In the genomic region with DNA sequence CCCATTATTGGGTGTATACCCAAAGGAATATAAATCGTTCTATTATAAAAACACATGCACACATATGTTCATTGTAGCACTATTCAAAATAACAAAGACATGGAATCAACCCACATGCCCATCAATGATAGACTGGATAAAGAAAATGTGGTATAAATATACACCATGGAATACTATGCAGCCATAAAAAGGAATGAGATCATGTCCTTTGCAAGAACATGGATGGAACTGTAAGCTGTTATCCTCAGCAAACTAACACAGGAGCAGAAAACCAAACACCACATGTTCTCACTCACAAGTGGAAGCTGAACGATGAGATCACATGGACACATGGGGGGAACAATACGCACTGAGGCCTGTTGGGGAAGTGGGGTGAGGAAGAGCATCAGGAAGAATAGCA, we compare ENCODE assay signal across 14 cellular contexts. TPM values are rescaled to one million over a fixed set of nuclear protein-coding genes. Genes with fewer than 3 reads are reported as not detected.
A peak's percentile ranks its signal among the peaks of the same experiment; 100 is the strongest.
DNase-seq lines count a peak whose midpoint lies in the region; ATAC-seq, FAIRE-seq and TF ChIP-seq lines count a peak whose summit lies in the region.
"Not testable (repeated sequence)": the region's sequence is repeated elsewhere in the genome, so short reads cannot be mapped to it uniquely, and the experiment has no call there.
"Had no signal": no experiment of that assay in that cellular context is flagged by ENCODE, and none has a peak within 500 bp of the region (broad histone marks: within the 10 kb centered on the region; RNA-seq: fewer than 3 reads in every experiment).

No MANE protein-coding gene starts in this region.

- TF ChIP-seq RAD21 in GM12878 (IDR thresholded peaks at IDR 0.05; ENCODE audit: insufficient read depth, low read depth, low read length): not testable (repeated sequence)

- not testable (repeated sequence) for H3K9ac ChIP-seq in GM12878 (ENCODE audit: control insufficient read depth, insufficient read depth, low read length)

- H3K4me3 ChIP-seq in CD8-positive, alpha-beta T cell (ENCODE audit: low read depth, low read length); GM12878: not testable (repeated sequence)

- H3K4me2 ChIP-seq in GM12878 (ENCODE audit: control insufficient read depth, insufficient read depth): not testable (repeated sequence)

- SMC1A ChIA-PET in GM12878 (lab: Charles Lee; ENCODE audit: uncharacterized antibody, unreplicated experiment): not testable (repeated sequence)

- H3K4me1 Mint-ChIP-seq in CD8-positive, alpha-beta T cell (ENCODE audit: low read depth): peaks cover 62% of the 10 kb centered on the region
- H3K4me1 Mint-ChIP-seq in T-cell: peaks cover 59 to 62% (median 60%) of the 10 kb centered on the region in 3 donors
- peaks cover 55% of the 10 kb centered on the region for H3K4me1 Mint-ChIP-seq in activated CD4-positive, alpha-beta memory T cell treated with anti-CD3 and anti-CD28 coated beads for 36 hours (ENCODE audit: low read depth)
- peaks cover 72% of the 10 kb centered on the region for H3K4me1 Mint-ChIP-seq in activated naive CD4-positive, alpha-beta T cell treated with anti-CD3 and anti-CD28 coated beads for 36 hours (ENCODE audit: low read depth)
- H3K4me1 Mint-ChIP-seq in mesothelial cell of epicardium: not testable (repeated sequence)
- H3K4me1 Mint-ChIP-seq in stimulated activated effector memory CD8-positive, alpha-beta T cell treated with anti-CD3 and anti-CD28 coated beads, Interleukin-12 subunit alpha, Interleukin-12 subunit beta, amount 100 ng/mL, for 72 hours: peaks cover 53% of the 10 kb centered on the region

- peak; percentile 13 for FAIRE-seq in GM12878 (lab: Jason Lieb, UNC)

- H3K9me3 ChIP-seq in CD8-positive, alpha-beta T cell (ENCODE audit: low read length); GM12878 (replicated peaks; ENCODE audit: control insufficient read depth, insufficient read depth, low read length): not testable (repeated sequence)

- WGBS in GM12878 (ENCODE audit: insufficient coverage, insufficient replicate concordance, low lambda C conversion rate, missing lambda C conversion rate): 90% methylated on average over 3 of the region's 3 CpGs

- BruUV-seq in GM12878 (replicated peaks; lab: Mats Ljungman, UMichigan): not testable (repeated sequence)

- not testable (repeated sequence) for H3K27ac ChIP-seq in CD8-positive, alpha-beta T cell (ENCODE audit: low read depth, low read length); GM12878 (ENCODE audit: control insufficient read depth, insufficient read depth)

- in situ Hi-C loops in GM12878 (cut with MboI): not testable (repeated sequence)

- not testable (repeated sequence) for H3K9me3 Mint-ChIP-seq in CD8-positive, alpha-beta T cell; T-cell; activated CD4-positive, alpha-beta memory T cell treated with anti-CD3 and anti-CD28 coated beads for 36 hours; activated naive CD4-positive, alpha-beta T cell treated with anti-CD3 and anti-CD28 coated beads for 36 hours; stimulated activated effector memory CD8-positive, alpha-beta T cell treated with anti-CD3 and anti-CD28 coated beads, Interleukin-12 subunit alpha, Interleukin-12 subunit beta, amount 100 ng/mL, for 72 hours
- peaks cover 14% of the 10 kb centered on the region for H3K9me3 Mint-ChIP-seq in mesothelial cell of epicardium

- not testable (repeated sequence) for ATAC-seq in CD8-positive, alpha-beta T cell; T-cell (replicated peaks in 1 of 4); GM12878; stimulated activated effector memory CD8-positive, alpha-beta T cell treated with anti-CD3 and anti-CD28 coated beads, Interleukin-12 subunit alpha, Interleukin-12 subunit beta, amount 100 ng/mL, for 72 hours

- not testable (repeated sequence) for H4K20me1 ChIP-seq in GM12878 (ENCODE audit: control insufficient read depth, insufficient read depth)

- not testable (repeated sequence) for DNase-seq in CD8-positive, alpha-beta T cell; T-cell; activated CD4-positive, alpha-beta memory T cell treated with anti-CD3 and anti-CD28 coated beads for 36 hours; activated naive CD4-positive, alpha-beta T cell treated with anti-CD3 and anti-CD28 coated beads for 36 hours; GM12878 (ENCODE audit: low read depth, low spot score); mesothelial cell of epicardium (ENCODE audit: low spot score in 2 of 2, unreplicated experiment in 2 of 2); stimulated activated effector memory CD8-positive, alpha-beta T cell treated with anti-CD3 and anti-CD28 coated beads, Interleukin-12 subunit alpha, Interleukin-12 subunit beta, amount 100 ng/mL, for 72 hours (ENCODE audit: low spot score in 2 of 2)

- peak overlapping the region; percentile 77 for H3K4me3 Mint-ChIP-seq in CD8-positive, alpha-beta T cell
- H3K4me3 Mint-ChIP-seq in T-cell: peak overlapping the region; percentile 2 to 67 (median 60)
- peak overlapping the region; percentile 27 for H3K4me3 Mint-ChIP-seq in activated CD4-positive, alpha-beta memory T cell treated with anti-CD3 and anti-CD28 coated beads for 36 hours
- peak overlapping the region; percentile 62 for H3K4me3 Mint-ChIP-seq in activated naive CD4-positive, alpha-beta T cell treated with anti-CD3 and anti-CD28 coated beads for 36 hours
- not testable (repeated sequence) for H3K4me3 Mint-ChIP-seq in mesothelial cell of epicardium
- peak overlapping the region; percentile 17 for H3K4me3 Mint-ChIP-seq in stimulated activated effector memory CD8-positive, alpha-beta T cell treated with anti-CD3 and anti-CD28 coated beads, Interleukin-12 subunit alpha, Interleukin-12 subunit beta, amount 100 ng/mL, for 72 hours

- TF ChIP-seq EP300 in GM12878 (IDR thresholded peaks at IDR 0.05; ENCODE audit: borderline replicate concordance in 1 of 2, control insufficient read depth in 1 of 2, low read depth in 2 of 2, low read length in 2 of 2): not testable (repeated sequence)

- not testable (repeated sequence) for TF ChIP-seq CTCF in CD8-positive, alpha-beta T cell (IDR thresholded peaks at IDR 0.05); GM12878 (IDR thresholded peaks at IDR 0.05 in 2 of 3, conservative IDR thresholded peaks at IDR 0.05 in 1 of 3; ENCODE audit: control insufficient read depth in 2 of 3, extremely low read depth in 1 of 3, insufficient read depth in 1 of 3, low read depth in 3 of 3, low read length in 3 of 3); mesothelial cell of epicardium (IDR thresholded peaks at IDR 0.05; ENCODE audit: unreplicated experiment)

- H2AFZ ChIP-seq in GM12878 (ENCODE audit: control insufficient read depth, low read depth, low read length): not testable (repeated sequence)

- intact Hi-C loops in CD8-positive, alpha-beta T cell (cut with DNase I, micrococcal nuclease): loop anchor here (2.0 to 10.0 kb wide), 5 partner anchors 16 to 910 kb away; partner anchors contain the start of genes CAND1 (in 1 of the 2), DYRK2 (in 1 of the 2) and IFNG (in 1 of the 2)
- intact Hi-C loops in activated CD4-positive, alpha-beta memory T cell treated with anti-CD3 and anti-CD28 coated beads for 36 hours (cut with micrococcal nuclease): loop anchor here (1.0 kb wide), 3 partner anchors 15 to 103 kb away; partner anchors contain the start of gene IFNG
- intact Hi-C loops in activated naive CD4-positive, alpha-beta T cell treated with anti-CD3 and anti-CD28 coated beads for 36 hours (cut with micrococcal nuclease): loop anchor here (1.0 to 5.0 kb wide), 8 partner anchors 11 to 522 kb away; partner anchors contain the start of gene RAP1B
- intact Hi-C loops in GM12878 (cut with micrococcal nuclease; ENCODE audit: unreplicated experiment): not testable (repeated sequence)

- RAD21 ChIA-PET in GM12878 (lab: Charles Lee; ENCODE audit: unreplicated experiment): not testable (repeated sequence)

- H3K27me3 ChIP-seq in CD8-positive, alpha-beta T cell (ENCODE audit: insufficient read depth, low read length); GM12878 (replicated peaks in 1 of 2; ENCODE audit: control insufficient read depth in 2 of 2, insufficient read depth in 2 of 2, low read length in 1 of 2): not testable (repeated sequence)

- not testable (repeated sequence) for TF ChIP-seq POLR2A in GM12878 (IDR thresholded peaks at IDR 0.05; ENCODE audit: low read depth, low read length)

- H3K36me3 ChIP-seq in CD8-positive, alpha-beta T cell (ENCODE audit: insufficient read depth, low read length); GM12878 (ENCODE audit: control insufficient read depth in 2 of 2, insufficient read depth in 2 of 2, low read length in 1 of 2): not testable (repeated sequence)

- H3K27me3 Mint-ChIP-seq in CD8-positive, alpha-beta T cell (ENCODE audit: low read depth); T-cell; activated CD4-positive, alpha-beta memory T cell treated with anti-CD3 and anti-CD28 coated beads for 36 hours; activated naive CD4-positive, alpha-beta T cell treated with anti-CD3 and anti-CD28 coated beads for 36 hours (ENCODE audit: low read depth); mesothelial cell of epicardium (ENCODE audit: low read depth): not testable (repeated sequence)

- peak overlapping the region; percentile 95 for H3K27ac Mint-ChIP-seq in CD8-positive, alpha-beta T cell
- H3K27ac Mint-ChIP-seq in T-cell: peak overlapping the region; percentile 89 to 91
- H3K27ac Mint-ChIP-seq in activated CD4-positive, alpha-beta memory T cell treated with anti-CD3 and anti-CD28 coated beads for 36 hours: peak overlapping the region; percentile 69
- peak overlapping the region; percentile 89 for H3K27ac Mint-ChIP-seq in activated naive CD4-positive, alpha-beta T cell treated with anti-CD3 and anti-CD28 coated beads for 36 hours
- peak overlapping the region; percentile 23 for H3K27ac Mint-ChIP-seq in mesothelial cell of epicardium
- not testable (repeated sequence) for H3K27ac Mint-ChIP-seq in stimulated activated effector memory CD8-positive, alpha-beta T cell treated with anti-CD3 and anti-CD28 coated beads, Interleukin-12 subunit alpha, Interleukin-12 subunit beta, amount 100 ng/mL, for 72 hours

- POLR2A ChIA-PET in CD8-positive, alpha-beta T cell (lab: Charles Lee); T-cell (lab: Charles Lee); GM12878 (lab: Charles Lee): not testable (repeated sequence)
- POLR2A ChIA-PET in activated CD4-positive, alpha-beta memory T cell treated with anti-CD3 and anti-CD28 coated beads for 36 hours (lab: Charles Lee): interaction anchor here (1.2 kb wide), 1 partner anchor 15 kb away, joined by 3 read pairs; no protein-coding TSS in a partner anchor

- not testable (repeated sequence) for H3K36me3 Mint-ChIP-seq in CD8-positive, alpha-beta T cell; T-cell; activated CD4-positive, alpha-beta memory T cell treated with anti-CD3 and anti-CD28 coated beads for 36 hours; activated naive CD4-positive, alpha-beta T cell treated with anti-CD3 and anti-CD28 coated beads for 36 hours (ENCODE audit: low read depth); mesothelial cell of epicardium; stimulated activated effector memory CD8-positive, alpha-beta T cell treated with anti-CD3 and anti-CD28 coated beads, Interleukin-12 subunit alpha, Interleukin-12 subunit beta, amount 100 ng/mL, for 72 hours

- peaks cover 62% of the 10 kb centered on the region for H3K4me1 ChIP-seq in CD8-positive, alpha-beta T cell (ENCODE audit: insufficient read depth, low read length)
- H3K4me1 ChIP-seq in GM12878 (ENCODE audit: control insufficient read depth, insufficient read depth, low read length): not testable (repeated sequence)

- H3K79me2 ChIP-seq in GM12878 (ENCODE audit: control insufficient read depth, insufficient read depth, low read length): not testable (repeated sequence)

- CTCF ChIA-PET in CD8-positive, alpha-beta T cell (lab: Charles Lee): interaction anchor here (0.6 kb wide), 1 partner anchor 495 kb away, joined by 3 read pairs; no protein-coding TSS in a partner anchor
- CTCF ChIA-PET in T-cell (lab: Charles Lee); activated CD4-positive, alpha-beta memory T cell treated with anti-CD3 and anti-CD28 coated beads for 36 hours (lab: Charles Lee); activated naive CD4-positive, alpha-beta T cell treated with anti-CD3 and anti-CD28 coated beads for 36 hours (lab: Charles Lee): not testable (repeated sequence)
- CTCF ChIA-PET in GM12878 (lab: Yijun Ruan, JAX): interaction anchor here (1.4 kb wide), 1 partner anchor 61 kb away, joined by 3 read pairs; no protein-coding TSS in a partner anchor

RNA-seq across cellular contexts. Expression of gene IFNG, which starts 15.2 kb away (rescaled TPM):
- total RNA-seq in CD8-positive, alpha-beta T cell: 1 to 10 TPM; 8.9 to 9.9 TPM
- 10 to 100 TPM in 2 of 5 donors, 1 to 10 TPM in 2, under 1 TPM in 1; 0.53 to 11.8 (median 1.6) TPM for total RNA-seq in T-cell
- total RNA-seq in activated CD4-positive, alpha-beta memory T cell treated with anti-CD3 and anti-CD28 coated beads for 36 hours: 100 to 1,000 TPM; 535 to 546 TPM
- 10 to 100 TPM; 48.8 to 49.1 TPM for total RNA-seq in activated naive CD4-positive, alpha-beta T cell treated with anti-CD3 and anti-CD28 coated beads for 36 hours
- 0.44 TPM in 1 of 2 replicates, not detected in the other for total RNA-seq in GM12878 (2013; cell fraction: nucleolus; rRNA removed)
- 0.11 and 0.17 TPM in 2 replicates for total RNA-seq in GM12878 (2014; rRNA removed)
- total RNA-seq in GM12878 (2014; rRNA removed; fragmentation: Illumina TruSeq; extraction: Trizol): 0.14 TPM in 1 of 2 replicates, not detected in the other
- total RNA-seq in GM12878 (2021): 0.28 and 0.69 TPM in 2 replicates
- polyA plus RNA-seq in GM12878 (2011; ENCODE audit: low read depth): not detected
- polyA plus RNA-seq in GM12878 (2011; rRNA removed): 1.4 and 2.5 TPM in 2 replicates
- 0.39 and 0.48 TPM in 2 replicates for polyA plus RNA-seq in GM12878 (2011; cell fraction: cytosol; rRNA removed)
- 0.48 and 0.83 TPM in 2 replicates for polyA plus RNA-seq in GM12878 (2011; cell fraction: nucleus; rRNA removed)
- polyA plus RNA-seq in GM12878 (2012): 0.24 TPM in 1 of 2 replicates, not detected in the other
- polyA plus RNA-seq in GM12878 (2014; fragmentation: Illumina TruSeq; extraction: Trizol): 0.10 and 0.36 TPM in 2 replicates
- under 1 TPM; 0.23 to 0.66 TPM for polyA plus RNA-seq in GM12878 (2014; fragmentation: Nextera tagmentation; extraction: Ambion mirVana)
- 0.10 and 0.54 TPM in 2 replicates for polyA plus RNA-seq in GM12878 (2014; rRNA removed)
- polyA plus RNA-seq in GM12878 (2016; fragmentation: Nextera tagmentation; extraction: Ambion mirVana): under 1 TPM in 1 of 2 experiments, not detected in 1; 0.23 TPM
- 0.59 TPM in 1 of 2 replicates, not detected in the other for polyA minus RNA-seq in GM12878 (2011; rRNA and poly(A)+ RNA removed)
- not detected in 2 replicates for polyA minus RNA-seq in GM12878 (2011; cell fraction: cytosol; rRNA and poly(A)+ RNA removed)
- polyA minus RNA-seq in GM12878 (2011; cell fraction: nucleus; rRNA and poly(A)+ RNA removed): 0.48 TPM in 1 of 2 replicates, not detected in the other
- not detected in 3 replicates for total RNA-seq in mesothelial cell of epicardium
- total RNA-seq: Calu3, G401, GM23248, H9, LHCN-M2, SJCRH30 had no signal
- polyA plus RNA-seq: A549, GM23248 had no signal

RNA-seq across cellular contexts. Expression of gene IL26, which starts 50.8 kb away (rescaled TPM):
- not detected for total RNA-seq in CD8-positive, alpha-beta T cell
- total RNA-seq in T-cell (under 1 TPM in 1 of 5 donors, not detected in 4; 0.39 TPM), GM12878 (2014; rRNA removed) (not detected in 2 replicates), GM12878 (2014; rRNA removed; fragmentation: Illumina TruSeq; extraction: Trizol) (not detected in 2 replicates), GM12878 (2021) (not detected in 2 replicates), mesothelial cell of epicardium (not detected in 3 replicates)
- total RNA-seq in activated CD4-positive, alpha-beta memory T cell treated with anti-CD3 and anti-CD28 coated beads for 36 hours: 1 to 10 TPM; 2.0 to 2.1 TPM
- total RNA-seq in activated naive CD4-positive, alpha-beta T cell treated with anti-CD3 and anti-CD28 coated beads for 36 hours: under 1 TPM; 0.33 to 0.42 TPM
- not detected in 2 replicates for total RNA-seq in GM12878 (2013; cell fraction: nucleolus; rRNA removed)
- not detected for polyA plus RNA-seq in GM12878 (2011; ENCODE audit: low read depth)
- polyA plus RNA-seq in GM12878 (2011; rRNA removed) (not detected in 2 replicates), GM12878 (2014; fragmentation: Illumina TruSeq; extraction: Trizol) (not detected in 2 replicates), GM12878 (2014; fragmentation: Nextera tagmentation; extraction: Ambion mirVana) (not detected), GM12878 (2014; rRNA removed) (not detected in 2 replicates), GM12878 (2016; fragmentation: Nextera tagmentation; extraction: Ambion mirVana) (not detected)
- polyA plus RNA-seq in GM12878 (2011; cell fraction: cytosol; rRNA removed): not detected in 2 replicates
- polyA plus RNA-seq in GM12878 (2011; cell fraction: nucleus; rRNA removed): not detected in 2 replicates
- not detected in 2 replicates for polyA plus RNA-seq in GM12878 (2012)
- not detected in 2 replicates for polyA minus RNA-seq in GM12878 (2011; rRNA and poly(A)+ RNA removed)
- not detected in 2 replicates for polyA minus RNA-seq in GM12878 (2011; cell fraction: cytosol; rRNA and poly(A)+ RNA removed)
- not detected in 2 replicates for polyA minus RNA-seq in GM12878 (2011; cell fraction: nucleus; rRNA and poly(A)+ RNA removed)
- total RNA-seq: Calu3, G401, GM23248, H9, LHCN-M2, SJCRH30 had no signal
- polyA plus RNA-seq: A549, GM23248 had no signal

Comparison
In these comparisons a context has a peak if more than half of its experiments do, and no peak if none do; other contexts are left out.
1. RNA of gene IFNG, which starts 15.2 kb away (total RNA-seq): 535 to 546 TPM in activated CD4-positive, alpha-beta memory T cell treated with anti-CD3 and anti-CD28 coated beads for 36 hours; 48.8 to 49.1 TPM in activated naive CD4-positive, alpha-beta T cell treated with anti-CD3 and anti-CD28 coated beads for 36 hours, 8.9 to 9.9 TPM in CD8-positive, alpha-beta T cell, 0.53 to 11.8 TPM in T-cell, 0.11 to 0.69 TPM in GM12878 and not detected in mesothelial cell of epicardium; every median in the first group is over 10 times any median in the second.